ENCODE assay signal across 9 cellular contexts in genomic region chr12:6556857-6557256, GRCh38. TPM values are rescaled to one million over a fixed set of nuclear protein-coding genes. Genes with fewer than 3 reads are reported as not detected.
DNase-seq lines count a peak whose midpoint lies in the region; ATAC-seq, FAIRE-seq and TF ChIP-seq lines count a peak whose summit lies in the region.
"Had no signal": no experiment of that assay in that cellular context is flagged by ENCODE, and none has a peak within 500 bp of the region (broad histone marks: within the 10 kb centered on the region; RNA-seq: fewer than 3 reads in every experiment).

No MANE protein-coding gene starts in this region.

- DNase-seq in HepG2 (ENCODE audit: low spot score) (no peak), right lobe of liver (no peak), lower lobe of right lung (no peak), type B pancreatic cell (ENCODE audit: extremely low spot score, unreplicated experiment) (no peak), GF-D8 (lab: John Stamatoyannopoulos, UW) (no peak), cortex of kidney (lab: John Stamatoyannopoulos, UW) (no peak)
- DNase-seq: SW 1271 had no signal

- CTCF ChIA-PET in HepG2 (lab: Yijun Ruan, JAX; ENCODE audit: low intra/inter-chr PET ratio, low total read pairs) = no interaction called here

- peaks cover 7% of the 10 kb centered on the region; the same call in 1 of the 2 replicates for H4K20me1 ChIP-seq in HepG2 (ENCODE audit: insufficient read depth, low read length)

- H3K4me3 ChIP-seq in HepG2 (replicated peaks in 1 of 3; ENCODE audit: insufficient read depth in 1 of 3, low read depth in 2 of 3, low read length in 3 of 3) (no peak overlapping the region), right lobe of liver (no peak overlapping the region), lower lobe of right lung (no peak overlapping the region)

- H3K79me2 ChIP-seq in HepG2 (ENCODE audit: insufficient read depth, low read length) = peaks cover 37% of the 10 kb centered on the region

- no peak overlapping the region for H3K9ac ChIP-seq in HepG2 (ENCODE audit: insufficient read depth, low read depth, low read length)

- H3K9me3 ChIP-seq in HepG2 (ENCODE audit: low read length) = no peaks in the 10 kb centered on the region
- no peaks in the 10 kb centered on the region for H3K9me3 ChIP-seq in right lobe of liver
- H3K9me3 ChIP-seq in lower lobe of right lung = no peaks in the 10 kb centered on the region

- POLR2A ChIA-PET in HepG2 (lab: Yijun Ruan, JAX) = interaction anchor here (1.1 to 9.6 kb wide), 5 partner anchors 9 to 22 kb away, joined by 3 to 108 read pairs (median 7); partner anchors contain the start of gene NOP2

- intact Hi-C loops in HepG2 (cut with micrococcal nuclease; ENCODE audit: unreplicated experiment) = loop anchor here (5.0 kb wide), 2 partner anchors 130 to 135 kb away; partner anchors contain the start of gene ZNF384
- intact Hi-C loops in right lobe of liver (cut with DNase I) = no loop called here
- intact Hi-C loops in lower lobe of right lung (cut with DNase I) = no loop called here

- peaks cover 64% of the 10 kb centered on the region for H3K36me3 Mint-ChIP-seq in activated T-helper 17 cell treated with anti-CD3 and anti-CD28 coated beads, Interleukin-2, amount 50 U/mL, for 72 hours (ENCODE audit: low read depth)
- H3K36me3 Mint-ChIP-seq in type B pancreatic cell = peaks cover 24% of the 10 kb centered on the region

- no peak for TF ChIP-seq RAD21 in HepG2 (CRISPR knock-in tag; IDR thresholded peaks at IDR 0.05)

- no peak for TF ChIP-seq CTCF in HepG2 (CRISPR knock-in tag; IDR thresholded peaks at IDR 0.05)
- no peak for TF ChIP-seq CTCF in right lobe of liver (IDR thresholded peaks at IDR 0.05)
- no peak for TF ChIP-seq CTCF in lower lobe of right lung (IDR thresholded peaks at IDR 0.05)
- no peak for TF ChIP-seq CTCF in type B pancreatic cell (conservative IDR thresholded peaks at IDR 0.05)

- H3K36me3 ChIP-seq in HepG2 (replicated peaks in 1 of 2; ENCODE audit: control insufficient read depth in 1 of 2, insufficient read depth in 2 of 2, low read length in 2 of 2) = peaks cover 23 to 45% of the 10 kb centered on the region in 2 experiments
- peaks cover 0 to 32% (median 13%) of the 10 kb centered on the region in 4 donors for H3K36me3 ChIP-seq in right lobe of liver
- peaks cover 47% of the 10 kb centered on the region for H3K36me3 ChIP-seq in lower lobe of right lung

- FAIRE-seq in HepG2 (lab: Jason Lieb, UNC) = no peak

- H3K27me3 Mint-ChIP-seq in activated T-helper 17 cell treated with anti-CD3 and anti-CD28 coated beads, Interleukin-2, amount 50 U/mL, for 72 hours = no peaks in the 10 kb centered on the region
- peaks cover 15% of the 10 kb centered on the region for H3K27me3 Mint-ChIP-seq in type B pancreatic cell

- no peak for TF ChIP-seq POLR2A in HepG2 (IDR thresholded peaks at IDR 0.05; ENCODE audit: insufficient read depth in 1 of 2, low read depth in 2 of 2, low read length in 2 of 2)
- TF ChIP-seq POLR2A in right lobe of liver (IDR thresholded peaks at IDR 0.05) = no peak

- TSS peak; percentile 45 for BruUV-seq in HepG2 (replicated peaks; lab: Mats Ljungman, UMichigan)

- TF ChIP-seq EP300 in HepG2 (IDR thresholded peaks at IDR 0.05; ENCODE audit: low read depth in 2 of 2, low read length in 2 of 2) (no peak), HepG2 (CRISPR knock-in tag; IDR thresholded peaks at IDR 0.05; ENCODE audit: borderline replicate concordance) (no peak)

- no peak overlapping the region for H3K4me2 ChIP-seq in HepG2 (ENCODE audit: low read depth, low read length)

- H2AFZ ChIP-seq in HepG2 (ENCODE audit: low read length) = no peak overlapping the region

- H3K4me1 Mint-ChIP-seq in activated T-helper 17 cell treated with anti-CD3 and anti-CD28 coated beads, Interleukin-2, amount 50 U/mL, for 72 hours = peaks cover 26% of the 10 kb centered on the region
- H3K4me1 Mint-ChIP-seq in type B pancreatic cell (ENCODE audit: unreplicated experiment) = peaks cover 26% of the 10 kb centered on the region

- no peaks in the 10 kb centered on the region for H3K9me3 Mint-ChIP-seq in activated T-helper 17 cell treated with anti-CD3 and anti-CD28 coated beads, Interleukin-2, amount 50 U/mL, for 72 hours
- H3K9me3 Mint-ChIP-seq in type B pancreatic cell = no peaks in the 10 kb centered on the region

- ATAC-seq in HepG2 = no peak
- no peak for ATAC-seq in right lobe of liver
- no peak for ATAC-seq in activated T-helper 17 cell treated with anti-CD3 and anti-CD28 coated beads, Interleukin-2, amount 50 U/mL, for 72 hours (replicated peaks)
- no peak for ATAC-seq in lower lobe of right lung
- ATAC-seq in GM21390 (IDR thresholded peaks at IDR 0.05; ENCODE audit: unreplicated experiment) = no peak

- H3K27me3 ChIP-seq in HepG2 (ENCODE audit: control insufficient read depth in 1 of 2, insufficient read depth in 2 of 2, low read length in 2 of 2) (no peaks in the 10 kb centered on the region; a peak in 1 of 5 replicates), right lobe of liver (no peaks in the 10 kb centered on the region), lower lobe of right lung (ENCODE audit: low read depth) (no peaks in the 10 kb centered on the region)

- H3K4me1 ChIP-seq in HepG2 (ENCODE audit: insufficient read depth, low read length) = peaks cover 31% of the 10 kb centered on the region
- peaks cover 0 to 30% (median 13%) of the 10 kb centered on the region in 4 donors for H3K4me1 ChIP-seq in right lobe of liver
- H3K4me1 ChIP-seq in lower lobe of right lung = peaks cover 39% of the 10 kb centered on the region

- in situ Hi-C loops in HepG2 (cut with HindIII; ENCODE audit: extremely low pct_ligation_motif_present, low pct_unique_long_range_greater_than_20kb) = no loop called here

- H3K27ac ChIP-seq in HepG2 (ENCODE audit: extremely low read length, insufficient read depth, low read length) = peak overlapping the region; percentile 11
- H3K27ac ChIP-seq in right lobe of liver = no peak overlapping the region
- H3K27ac ChIP-seq in lower lobe of right lung = peak overlapping the region; percentile 77

- WGBS in HepG2 (ENCODE audit: low lambda C conversion rate) = 100% methylated on average over 2 of the region's 4 CpGs
- 58% methylated on average over 2 of the region's 4 CpGs for WGBS in right lobe of liver (ENCODE audit: insufficient coverage, low coverage, low lambda C conversion rate, missing lambda C conversion rate)

- peak overlapping the region; percentile 91 for H3K4me3 Mint-ChIP-seq in activated T-helper 17 cell treated with anti-CD3 and anti-CD28 coated beads, Interleukin-2, amount 50 U/mL, for 72 hours
- peak overlapping the region; percentile 53 for H3K4me3 Mint-ChIP-seq in type B pancreatic cell

- H3K27ac Mint-ChIP-seq in activated T-helper 17 cell treated with anti-CD3 and anti-CD28 coated beads, Interleukin-2, amount 50 U/mL, for 72 hours = peak overlapping the region; percentile 44
- H3K27ac Mint-ChIP-seq in type B pancreatic cell = no peak overlapping the region

RNA-seq across cellular contexts. Expression of gene IFFO1, which starts 1.0 kb away (rescaled TPM):
- total RNA-seq in HepG2 (2016; rRNA removed; fragmentation: Illumina TruSeq; extraction: Trizol) (7.0 and 12.8 TPM in 2 replicates), right lobe of liver (1 to 10 TPM; 5.5 to 9.3 (median 7.4) TPM), lower lobe of right lung (27.6 TPM), type B pancreatic cell (ENCODE audit: low replicate concordance) (9.1 and 17.5 TPM in 2 replicates)
- 2.3 and 2.6 TPM in 2 replicates for total RNA-seq in HepG2 (2016; cell fraction: cytosol; rRNA removed; fragmentation: Illumina TruSeq; extraction: Trizol; ENCODE audit: low read depth)
- 6.1 and 12.5 TPM in 2 replicates for total RNA-seq in HepG2 (2016; cell fraction: insoluble cytoplasmic fraction; rRNA removed; fragmentation: Illumina TruSeq; extraction: Trizol)
- 4.1 and 5.9 TPM in 2 replicates for total RNA-seq in HepG2 (2016; cell fraction: membrane; rRNA removed; fragmentation: Illumina TruSeq; extraction: Trizol)
- total RNA-seq in HepG2 (2016; cell fraction: nucleus; rRNA removed; fragmentation: Illumina TruSeq; extraction: Trizol) = 13.7 and 16.1 TPM in 2 replicates
- polyA plus RNA-seq in HepG2 (2011; rRNA removed) = 14.6 and 18.3 TPM in 2 replicates
- 7.8 and 9.6 TPM in 2 replicates for polyA plus RNA-seq in HepG2 (2011; cell fraction: cytosol; rRNA removed)
- 132 TPM in 2 replicates for polyA plus RNA-seq in HepG2 (2011; cell fraction: nucleus; rRNA removed)
- 8.0 and 11.7 TPM in 2 replicates for polyA plus RNA-seq in HepG2 (2012)
- polyA plus RNA-seq in HepG2 (2016; cell fraction: cytosol; fragmentation: Illumina TruSeq; extraction: Trizol; ENCODE audit: low read depth) = 1.9 TPM in 2 replicates
- polyA plus RNA-seq in HepG2 (2016; cell fraction: insoluble cytoplasmic fraction; fragmentation: Illumina TruSeq; extraction: Trizol; ENCODE audit: low read depth) = 6.6 and 8.2 TPM in 2 replicates
- polyA plus RNA-seq in HepG2 (2016; cell fraction: membrane; fragmentation: Illumina TruSeq; extraction: Trizol; ENCODE audit: low read depth) = 3.2 and 3.5 TPM in 2 replicates
- polyA plus RNA-seq in HepG2 (2016; cell fraction: nucleus; fragmentation: Illumina TruSeq; extraction: Trizol; ENCODE audit: insufficient read depth, low read depth) = 54.2 and 55.8 TPM in 2 replicates
- polyA minus RNA-seq in HepG2 (2011; rRNA and poly(A)+ RNA removed; ENCODE audit: low replicate concordance) = 0.61 and 11.8 TPM in 2 replicates
- 2.9 and 3.4 TPM in 2 replicates for polyA minus RNA-seq in HepG2 (2011; cell fraction: cytosol; rRNA and poly(A)+ RNA removed)
- polyA minus RNA-seq in HepG2 (2011; cell fraction: nucleus; rRNA and poly(A)+ RNA removed) = 12.5 and 14.4 TPM in 2 replicates
- total RNA-seq in activated T-helper 17 cell treated with anti-CD3 and anti-CD28 coated beads, Interleukin-2, amount 50 U/mL, for 72 hours = 10 to 100 TPM in 1 of 2 donors, 1 to 10 TPM in 1; 8.0 to 13.0 TPM

RNA-seq across cellular contexts. Expression of gene NOP2, which starts 11.2 kb away (rescaled TPM):
- total RNA-seq in HepG2 (2016; rRNA removed; fragmentation: Illumina TruSeq; extraction: Trizol) (50.0 and 56.7 TPM in 2 replicates), right lobe of liver (10 to 100 TPM; 12.6 to 20.1 (median 18.5) TPM), lower lobe of right lung (30.2 TPM), type B pancreatic cell (ENCODE audit: low replicate concordance) (60.9 and 106 TPM in 2 replicates)
- 12.9 and 15.9 TPM in 2 replicates for total RNA-seq in HepG2 (2016; cell fraction: cytosol; rRNA removed; fragmentation: Illumina TruSeq; extraction: Trizol; ENCODE audit: low read depth)
- 47.8 and 60.1 TPM in 2 replicates for total RNA-seq in HepG2 (2016; cell fraction: insoluble cytoplasmic fraction; rRNA removed; fragmentation: Illumina TruSeq; extraction: Trizol)
- 14.5 and 16.3 TPM in 2 replicates for total RNA-seq in HepG2 (2016; cell fraction: membrane; rRNA removed; fragmentation: Illumina TruSeq; extraction: Trizol)
- 58.7 and 75.9 TPM in 2 replicates for total RNA-seq in HepG2 (2016; cell fraction: nucleus; rRNA removed; fragmentation: Illumina TruSeq; extraction: Trizol)
- 47.3 and 52.9 TPM in 2 replicates for polyA plus RNA-seq in HepG2 (2011; rRNA removed)
- polyA plus RNA-seq in HepG2 (2011; cell fraction: cytosol; rRNA removed) = 23.1 and 25.0 TPM in 2 replicates
- polyA plus RNA-seq in HepG2 (2011; cell fraction: nucleus; rRNA removed) = 189 and 191 TPM in 2 replicates
- polyA plus RNA-seq in HepG2 (2012) = 39.3 and 51.1 TPM in 2 replicates
- polyA plus RNA-seq in HepG2 (2016; cell fraction: cytosol; fragmentation: Illumina TruSeq; extraction: Trizol; ENCODE audit: low read depth) = 5.0 and 5.2 TPM in 2 replicates
- 58.8 and 61.3 TPM in 2 replicates for polyA plus RNA-seq in HepG2 (2016; cell fraction: insoluble cytoplasmic fraction; fragmentation: Illumina TruSeq; extraction: Trizol; ENCODE audit: low read depth)
- polyA plus RNA-seq in HepG2 (2016; cell fraction: membrane; fragmentation: Illumina TruSeq; extraction: Trizol; ENCODE audit: low read depth) = 8.6 and 9.0 TPM in 2 replicates
- polyA plus RNA-seq in HepG2 (2016; cell fraction: nucleus; fragmentation: Illumina TruSeq; extraction: Trizol; ENCODE audit: insufficient read depth, low read depth) = 230 and 250 TPM in 2 replicates
- 70.3 and 126 TPM in 2 replicates for polyA minus RNA-seq in HepG2 (2011; rRNA and poly(A)+ RNA removed; ENCODE audit: low replicate concordance)
- 17.4 and 20.0 TPM in 2 replicates for polyA minus RNA-seq in HepG2 (2011; cell fraction: cytosol; rRNA and poly(A)+ RNA removed)
- 63.5 and 67.9 TPM in 2 replicates for polyA minus RNA-seq in HepG2 (2011; cell fraction: nucleus; rRNA and poly(A)+ RNA removed)
- total RNA-seq in activated T-helper 17 cell treated with anti-CD3 and anti-CD28 coated beads, Interleukin-2, amount 50 U/mL, for 72 hours = 100 to 1,000 TPM in 1 of 2 donors, 10 to 100 TPM in 1; 61.6 to 133 TPM

RNA-seq across cellular contexts. Expression of gene GAPDH, which starts 22.5 kb away (rescaled TPM):
- 3,038 and 4,052 TPM in 2 replicates for total RNA-seq in HepG2 (2016; rRNA removed; fragmentation: Illumina TruSeq; extraction: Trizol)
- total RNA-seq in HepG2 (2016; cell fraction: cytosol; rRNA removed; fragmentation: Illumina TruSeq; extraction: Trizol; ENCODE audit: low read depth) = 4,250 and 4,349 TPM in 2 replicates
- 3,016 and 4,088 TPM in 2 replicates for total RNA-seq in HepG2 (2016; cell fraction: insoluble cytoplasmic fraction; rRNA removed; fragmentation: Illumina TruSeq; extraction: Trizol)
- 3,384 and 3,615 TPM in 2 replicates for total RNA-seq in HepG2 (2016; cell fraction: membrane; rRNA removed; fragmentation: Illumina TruSeq; extraction: Trizol)
- total RNA-seq in HepG2 (2016; cell fraction: nucleus; rRNA removed; fragmentation: Illumina TruSeq; extraction: Trizol) = 1,080 and 1,144 TPM in 2 replicates
- 12,395 and 12,722 TPM in 2 replicates for polyA plus RNA-seq in HepG2 (2011; rRNA removed)
- 13,143 and 20,886 TPM in 2 replicates for polyA plus RNA-seq in HepG2 (2011; cell fraction: cytosol; rRNA removed)
- polyA plus RNA-seq in HepG2 (2011; cell fraction: nucleus; rRNA removed) = 4,563 and 5,385 TPM in 2 replicates
- polyA plus RNA-seq in HepG2 (2012) = 4,491 and 5,608 TPM in 2 replicates
- 5,853 and 5,973 TPM in 2 replicates for polyA plus RNA-seq in HepG2 (2016; cell fraction: cytosol; fragmentation: Illumina TruSeq; extraction: Trizol; ENCODE audit: low read depth)
- polyA plus RNA-seq in HepG2 (2016; cell fraction: insoluble cytoplasmic fraction; fragmentation: Illumina TruSeq; extraction: Trizol; ENCODE audit: low read depth) = 5,263 and 5,331 TPM in 2 replicates
- 4,187 and 4,205 TPM in 2 replicates for polyA plus RNA-seq in HepG2 (2016; cell fraction: membrane; fragmentation: Illumina TruSeq; extraction: Trizol; ENCODE audit: low read depth)
- 2,003 and 2,068 TPM in 2 replicates for polyA plus RNA-seq in HepG2 (2016; cell fraction: nucleus; fragmentation: Illumina TruSeq; extraction: Trizol; ENCODE audit: insufficient read depth, low read depth)
- polyA minus RNA-seq in HepG2 (2011; rRNA and poly(A)+ RNA removed; ENCODE audit: low replicate concordance) = 14,131 and 14,841 TPM in 2 replicates
- 5,645 and 5,680 TPM in 2 replicates for polyA minus RNA-seq in HepG2 (2011; cell fraction: cytosol; rRNA and poly(A)+ RNA removed)
- polyA minus RNA-seq in HepG2 (2011; cell fraction: nucleus; rRNA and poly(A)+ RNA removed) = 1,044 and 1,523 TPM in 2 replicates
- 1,000 to 10,000 TPM in 4 of 6 experiments, 100 to 1,000 TPM in 2; 788 to 3,247 (median 1,580) TPM for total RNA-seq in right lobe of liver
- total RNA-seq in activated T-helper 17 cell treated with anti-CD3 and anti-CD28 coated beads, Interleukin-2, amount 50 U/mL, for 72 hours = 1,000 to 10,000 TPM; 7,000 to 9,788 TPM
- total RNA-seq in lower lobe of right lung = 766 TPM
- total RNA-seq in type B pancreatic cell (ENCODE audit: low replicate concordance) = 2,317 and 5,618 TPM in 2 replicates

RNA-seq across cellular contexts. Expression of gene CHD4, which starts 50.3 kb away (rescaled TPM):
- total RNA-seq in HepG2 (2016; rRNA removed; fragmentation: Illumina TruSeq; extraction: Trizol) = 148 and 156 TPM in 2 replicates
- 15.5 and 17.3 TPM in 2 replicates for total RNA-seq in HepG2 (2016; cell fraction: cytosol; rRNA removed; fragmentation: Illumina TruSeq; extraction: Trizol; ENCODE audit: low read depth)
- total RNA-seq in HepG2 (2016; cell fraction: insoluble cytoplasmic fraction; rRNA removed; fragmentation: Illumina TruSeq; extraction: Trizol) = 147 and 150 TPM in 2 replicates
- 36.3 and 39.7 TPM in 2 replicates for total RNA-seq in HepG2 (2016; cell fraction: membrane; rRNA removed; fragmentation: Illumina TruSeq; extraction: Trizol)
- 250 and 271 TPM in 2 replicates for total RNA-seq in HepG2 (2016; cell fraction: nucleus; rRNA removed; fragmentation: Illumina TruSeq; extraction: Trizol)
- polyA plus RNA-seq in HepG2 (2011; rRNA removed) = 76.2 and 82.8 TPM in 2 replicates
- polyA plus RNA-seq in HepG2 (2011; cell fraction: cytosol; rRNA removed) = 64.8 and 67.1 TPM in 2 replicates
- 148 and 172 TPM in 2 replicates for polyA plus RNA-seq in HepG2 (2011; cell fraction: nucleus; rRNA removed)
- 74.3 and 85.1 TPM in 2 replicates for polyA plus RNA-seq in HepG2 (2012)
- 8.7 and 9.0 TPM in 2 replicates for polyA plus RNA-seq in HepG2 (2016; cell fraction: cytosol; fragmentation: Illumina TruSeq; extraction: Trizol; ENCODE audit: low read depth)
- 121 and 138 TPM in 2 replicates for polyA plus RNA-seq in HepG2 (2016; cell fraction: insoluble cytoplasmic fraction; fragmentation: Illumina TruSeq; extraction: Trizol; ENCODE audit: low read depth)
- polyA plus RNA-seq in HepG2 (2016; cell fraction: membrane; fragmentation: Illumina TruSeq; extraction: Trizol; ENCODE audit: low read depth) = 17.5 and 22.9 TPM in 2 replicates
- polyA plus RNA-seq in HepG2 (2016; cell fraction: nucleus; fragmentation: Illumina TruSeq; extraction: Trizol; ENCODE audit: insufficient read depth, low read depth) = 343 and 358 TPM in 2 replicates
- 130 and 210 TPM in 2 replicates for polyA minus RNA-seq in HepG2 (2011; rRNA and poly(A)+ RNA removed; ENCODE audit: low replicate concordance)
- polyA minus RNA-seq in HepG2 (2011; cell fraction: cytosol; rRNA and poly(A)+ RNA removed) = 76.1 and 89.0 TPM in 2 replicates
- polyA minus RNA-seq in HepG2 (2011; cell fraction: nucleus; rRNA and poly(A)+ RNA removed) = 87.0 and 130 TPM in 2 replicates
- total RNA-seq in right lobe of liver = 100 to 1,000 TPM in 1 of 6 experiments, 10 to 100 TPM in 5; 66.7 to 102 (median 82.3) TPM
- total RNA-seq in activated T-helper 17 cell treated with anti-CD3 and anti-CD28 coated beads, Interleukin-2, amount 50 U/mL, for 72 hours = 100 to 1,000 TPM; 267 to 285 TPM
- total RNA-seq in lower lobe of right lung = 169 TPM
- total RNA-seq in type B pancreatic cell (ENCODE audit: low replicate concordance) = 270 and 289 TPM in 2 replicates

Comparison
In these comparisons a context has a peak if more than half of its experiments do, and no peak if none do; other contexts are left out.
1. H3K27ac ChIP-seq: peak in HepG2 (single experiment) and lower lobe of right lung (single experiment); none in right lobe of liver (0 of 3).